ENCODE assay signal across 16 cellular contexts in genomic region chrX:53642326-53642725, GRCh38.
"Had no signal": no experiment of that assay in that cellular context is flagged by ENCODE, and none has a peak within 500 bp of the region (broad histone marks: within the 10 kb centered on the region; RNA-seq: fewer than 3 reads in every experiment).

No MANE protein-coding gene starts in this region.

- H3K9me3 ChIP-seq: body of pancreas, left lung, thyroid gland had no signal

- DNase-seq: activated CD4-positive, alpha-beta T cell treated with anti-CD3 and anti-CD28 coated beads, Interleukin-2, amount 50 U/mL, for 48 hours; activated CD8-positive, alpha-beta memory T cell treated with anti-CD3 and anti-CD28 coated beads, Interleukin-2, amount 50 U/mL, for 4 hours; activated gamma-delta T cell treated with Interleukin-2 at 50 U/mL for 16 hours; activated naive CD8-positive, alpha-beta T cell treated with anti-CD3 and anti-CD28 coated beads, Interleukin-2, amount 10 ng/mL, durations not matched to agents 7 days and 5 days; body of pancreas; caudate nucleus; effector memory CD8-positive, alpha-beta T cell; foreskin melanocyte; left lung; occipital lobe; posterior cingulate gyrus; stimulated activated naive B cell treated with anti-CD40 and anti-IgM and Interleukin-4, amounts not matched to agents 10 μg/mL and 1 μg/mL and 100 μg/mL, for 72 hours; thyroid gland had no signal

- H3K27me3 Mint-ChIP-seq: activated naive CD8-positive, alpha-beta T cell treated with anti-CD3 and anti-CD28 coated beads, Interleukin-2, amount 10 ng/mL, durations not matched to agents 7 days and 5 days; effector memory CD8-positive, alpha-beta T cell; stimulated activated naive B cell treated with anti-CD40 and anti-IgM and Interleukin-4, amounts not matched to agents 10 μg/mL and 1 μg/mL and 100 μg/mL, for 72 hours had no signal

- H3K27ac Mint-ChIP-seq: activated naive CD8-positive, alpha-beta T cell treated with anti-CD3 and anti-CD28 coated beads, Interleukin-2, amount 10 ng/mL, durations not matched to agents 7 days and 5 days; activated T-helper 1 cell treated with anti-CD3 and anti-CD28 coated beads, Interleukin-12 subunit alpha, Interleukin-12 subunit beta, Interleukin-2, Interleukin-4 antibody, amounts not matched to agents 30 ng/mL and 10 ng/mL and 1 ng/mL, durations not matched to agents 14 hours and 24 hours and 36 hours; effector memory CD8-positive, alpha-beta T cell; mesothelial cell of epicardium had no signal

- ATAC-seq: activated CD4-positive, CD25-positive, alpha-beta regulatory T cell treated with anti-CD3 and anti-CD28 coated beads, Interleukin-2, amount 50 U/mL, for 24 hours; body of pancreas; effector memory CD8-positive, alpha-beta T cell; left lung; stimulated activated naive B cell treated with anti-CD40 and anti-IgM and Interleukin-4, amounts not matched to agents 10 μg/mL and 1 μg/mL and 100 μg/mL, for 72 hours had no signal

- H3K27ac ChIP-seq: body of pancreas, left lung, thyroid gland had no signal

- H3K4me3 Mint-ChIP-seq: activated naive CD8-positive, alpha-beta T cell treated with anti-CD3 and anti-CD28 coated beads, Interleukin-2, amount 10 ng/mL, durations not matched to agents 7 days and 5 days; activated T-helper 1 cell treated with anti-CD3 and anti-CD28 coated beads, Interleukin-12 subunit alpha, Interleukin-12 subunit beta, Interleukin-2, Interleukin-4 antibody, amounts not matched to agents 30 ng/mL and 10 ng/mL and 1 ng/mL, durations not matched to agents 14 hours and 24 hours and 36 hours; effector memory CD8-positive, alpha-beta T cell; mesothelial cell of epicardium; stimulated activated naive B cell treated with anti-CD40 and anti-IgM and Interleukin-4, amounts not matched to agents 10 μg/mL and 1 μg/mL and 100 μg/mL, for 72 hours had no signal

- H3K4me1 Mint-ChIP-seq: activated naive CD8-positive, alpha-beta T cell treated with anti-CD3 and anti-CD28 coated beads, Interleukin-2, amount 10 ng/mL, durations not matched to agents 7 days and 5 days; mesothelial cell of epicardium; stimulated activated naive B cell treated with anti-CD40 and anti-IgM and Interleukin-4, amounts not matched to agents 10 μg/mL and 1 μg/mL and 100 μg/mL, for 72 hours had no signal

- H3K9me3 Mint-ChIP-seq: activated naive CD8-positive, alpha-beta T cell treated with anti-CD3 and anti-CD28 coated beads, Interleukin-2, amount 10 ng/mL, durations not matched to agents 7 days and 5 days; activated T-helper 1 cell treated with anti-CD3 and anti-CD28 coated beads, Interleukin-12 subunit alpha, Interleukin-12 subunit beta, Interleukin-2, Interleukin-4 antibody, amounts not matched to agents 30 ng/mL and 10 ng/mL and 1 ng/mL, durations not matched to agents 14 hours and 24 hours and 36 hours; effector memory CD8-positive, alpha-beta T cell; stimulated activated naive B cell treated with anti-CD40 and anti-IgM and Interleukin-4, amounts not matched to agents 10 μg/mL and 1 μg/mL and 100 μg/mL, for 72 hours had no signal

- H3K4me3 ChIP-seq: body of pancreas, left lung, thyroid gland had no signal
